Comparison of ENCODE assay signal across 18 cellular contexts in the genomic region with DNA sequence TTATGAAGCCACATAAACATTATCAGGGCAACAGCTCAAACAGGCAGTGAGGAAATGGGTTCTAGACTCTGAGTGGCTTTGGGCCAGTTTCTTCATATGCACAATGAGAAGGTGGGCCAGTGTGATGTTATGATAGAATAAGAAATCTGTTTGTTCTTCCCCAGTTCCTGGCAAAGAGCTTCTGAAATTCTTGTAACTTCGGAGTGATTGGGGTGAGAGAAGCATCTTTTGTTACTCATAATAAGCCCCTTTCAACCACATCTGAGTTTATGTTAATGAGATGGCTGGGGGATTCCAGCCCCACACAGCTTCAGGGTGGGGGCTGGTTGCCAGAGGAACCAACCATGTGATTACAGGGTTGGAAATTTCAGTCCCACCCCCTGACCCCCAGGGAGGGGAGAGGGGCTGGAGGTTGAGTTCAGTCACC. TPM values are rescaled to one million over a fixed set of nuclear protein-coding genes. Genes with fewer than 3 reads are reported as not detected.
A peak's percentile ranks its signal among the peaks of the same experiment; 100 is the strongest.
DNase-seq lines count a peak whose midpoint lies in the region; ATAC-seq, FAIRE-seq and TF ChIP-seq lines count a peak whose summit lies in the region.
"Had no signal": no experiment of that assay in that cellular context is flagged by ENCODE, and none has a peak within 500 bp of the region (broad histone marks: within the 10 kb centered on the region; RNA-seq: fewer than 3 reads in every experiment).

No MANE protein-coding gene starts in this region.

- ATAC-seq in HG03442 (IDR thresholded peaks at IDR 0.05; ENCODE audit: unreplicated experiment) (peak; percentile 58), HG03521 (IDR thresholded peaks at IDR 0.05; ENCODE audit: unreplicated experiment) (no peak)
- ATAC-seq: gastrocnemius medialis had no signal

- H3K4me3 Mint-ChIP-seq in activated T-cell treated with anti-CD3 and anti-CD28 coated beads, Interleukin-2, amount 50 U/mL, for 24 hours, result no peak overlapping the region
- no peak overlapping the region for H3K4me3 Mint-ChIP-seq in MCF 10A (ENCODE audit: unreplicated experiment)
- H3K4me3 Mint-ChIP-seq: CD4-positive, alpha-beta memory T cell had no signal

- H3K27me3 ChIP-seq in HAP-1 (ENCODE audit: low read depth), result no peaks in the 10 kb centered on the region
- H3K27me3 ChIP-seq: gastrocnemius medialis, vagina had no signal

- peak overlapping the region; percentile 60 for H3K27ac Mint-ChIP-seq in activated T-cell treated with anti-CD3 and anti-CD28 coated beads, Interleukin-2, amount 50 U/mL, for 24 hours
- H3K27ac Mint-ChIP-seq in MCF 10A (ENCODE audit: low read depth, unreplicated experiment), result no peak overlapping the region
- H3K27ac Mint-ChIP-seq: CD4-positive, alpha-beta memory T cell had no signal

- intact Hi-C loops in MCF 10A (cut with micrococcal nuclease), result no loop called here

- no TSS peak for BruUV-seq in MCF 10A (replicated peaks; lab: Mats Ljungman, UMichigan)

- H3K36me3 Mint-ChIP-seq in activated T-cell treated with anti-CD3 and anti-CD28 coated beads, Interleukin-2, amount 50 U/mL, for 24 hours (ENCODE audit: low read depth), result no peaks in the 10 kb centered on the region
- no peaks in the 10 kb centered on the region for H3K36me3 Mint-ChIP-seq in MCF 10A (ENCODE audit: insufficient read depth, unreplicated experiment)
- H3K36me3 Mint-ChIP-seq: CD4-positive, alpha-beta memory T cell had no signal

- POLR2A ChIA-PET in MCF 10A (lab: Yijun Ruan, JAX), result no interaction called here

- peaks cover 19% of the 10 kb centered on the region for H3K4me1 Mint-ChIP-seq in activated T-cell treated with anti-CD3 and anti-CD28 coated beads, Interleukin-2, amount 50 U/mL, for 24 hours (ENCODE audit: low read depth)
- peaks cover 10% of the 10 kb centered on the region for H3K4me1 Mint-ChIP-seq in MCF 10A (ENCODE audit: insufficient read depth, unreplicated experiment)

- H3K4me1 ChIP-seq in HAP-1, result peaks cover 25% of the 10 kb centered on the region

- H3K36me3 ChIP-seq in HAP-1 (replicated peaks), result no peaks in the 10 kb centered on the region
- H3K36me3 ChIP-seq: gastrocnemius medialis, vagina had no signal

- no peaks in the 10 kb centered on the region for H3K9me3 Mint-ChIP-seq in activated T-cell treated with anti-CD3 and anti-CD28 coated beads, Interleukin-2, amount 50 U/mL, for 24 hours
- no peaks in the 10 kb centered on the region for H3K9me3 Mint-ChIP-seq in MCF 10A (ENCODE audit: unreplicated experiment)
- H3K9me3 Mint-ChIP-seq: CD4-positive, alpha-beta memory T cell had no signal

- H3K9me3 ChIP-seq in HAP-1, result peaks cover 4% of the 10 kb centered on the region
- H3K9me3 ChIP-seq: gastrocnemius medialis, vagina had no signal

- FAIRE-seq in RCC 7860 (lab: Jason Lieb, UNC), result no peak
- FAIRE-seq: endothelial cell of umbilical vein had no signal

- CTCF ChIA-PET in MCF 10A (lab: Yijun Ruan, JAX), result interaction anchor here (0.6 to 3.7 kb wide), 10 partner anchors 8 to 284 kb away, joined by 3 to 23 read pairs (median 4); no protein-coding TSS in a partner anchor

- peaks cover 11% of the 10 kb centered on the region for H3K27me3 Mint-ChIP-seq in activated T-cell treated with anti-CD3 and anti-CD28 coated beads, Interleukin-2, amount 50 U/mL, for 24 hours
- no peaks in the 10 kb centered on the region for H3K27me3 Mint-ChIP-seq in MCF 10A (ENCODE audit: insufficient read depth, unreplicated experiment)

- no peak overlapping the region for H3K4me3 ChIP-seq in HAP-1
- H3K4me3 ChIP-seq: gastrocnemius medialis, vagina had no signal

- no peak for DNase-seq in activated T-cell treated with anti-CD3 and anti-CD28 coated beads, Interleukin-2, amount 50 U/mL, for 24 hours
- no peak for DNase-seq in activated T-cell treated with anti-CD3 and anti-CD28 coated beads, Interleukin-2, amount 50 U/mL, for 1 hour
- peak; percentile 54 to 63 for DNase-seq in HAP-1 (ENCODE audit: low spot score in 2 of 2)
- DNase-seq in stimulated activated CD8-positive, alpha-beta memory T cell treated with anti-CD3 and anti-CD28 coated beads, Interleukin-4, amount 100 ng/mL, for 48 hours, result peak; percentile 32
- DNase-seq in MCF 10A (ENCODE audit: unreplicated experiment), result no peak
- DNase-seq in RCC 7860 (ENCODE audit: low spot score), result no peak
- DNase-seq: activated CD8-positive, alpha-beta memory T cell treated with anti-CD3 and anti-CD28 coated beads, Interleukin-2, amount 50 U/mL, for 4 hours; CD4-positive, alpha-beta memory T cell; DND-41; gastrocnemius medialis; KBM-7; NCI-H1417 treated with DMSO at 0.1 percent for 48 hours; RPMI8226; stimulated activated naive CD4-positive, alpha-beta T cell had no signal

- in situ Hi-C loops in HAP-1 (cut with MboI; ENCODE audit: low sequenced_read_pairs), result no loop called here

- no peak for TF ChIP-seq CTCF in MCF 10A (IDR thresholded peaks at IDR 0.05; ENCODE audit: unreplicated experiment)

RNA-seq across cellular contexts. Expression of a gene that starts 56.9 kb away (rescaled TPM):
- 39.0 and 51.9 TPM in 2 replicates for total RNA-seq in MCF 10A (2022)

Comparison
In these comparisons a context has a peak if more than half of its experiments do, and no peak if none do; other contexts are left out.
1. DNase-seq: peak in HAP-1 (2 of 2) and stimulated activated CD8-positive, alpha-beta memory T cell treated with anti-CD3 and anti-CD28 coated beads, Interleukin-4, amount 100 ng/mL, for 48 hours (single experiment); none in activated T-cell treated with anti-CD3 and anti-CD28 coated beads, Interleukin-2, amount 50 U/mL, for 24 hours (single experiment), activated T-cell treated with anti-CD3 and anti-CD28 coated beads, Interleukin-2, amount 50 U/mL, for 1 hour (single experiment), MCF 10A (single experiment) and RCC 7860 (single experiment).